In the genomic region with DNA sequence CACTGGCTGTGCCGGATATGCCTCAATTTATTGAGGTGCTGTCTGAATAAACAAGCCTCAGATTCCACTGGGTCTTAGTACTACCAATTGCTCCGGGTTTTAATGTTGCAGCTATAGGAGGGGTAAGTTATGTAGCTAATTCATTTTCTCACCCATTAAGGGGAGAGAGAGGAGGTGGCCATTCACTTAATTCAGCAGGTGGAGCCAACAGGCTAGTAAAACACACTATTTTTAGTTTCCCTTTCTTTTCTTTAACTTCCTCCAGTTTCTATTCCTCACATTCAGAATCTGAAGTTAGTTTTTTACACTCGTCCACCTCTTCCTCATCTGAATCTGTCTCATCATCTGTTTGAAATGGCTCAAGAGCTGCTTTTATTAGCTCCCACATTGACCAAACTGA, we compare ENCODE assay signal across 21 cellular contexts.
DNase-seq lines count a peak whose midpoint lies in the region; ATAC-seq and TF ChIP-seq lines count a peak whose summit lies in the region.
"Had no signal": no experiment of that assay in that cellular context is flagged by ENCODE, and none has a peak within 500 bp of the region (broad histone marks: within the 10 kb centered on the region; RNA-seq: fewer than 3 reads in every experiment).

No MANE protein-coding gene starts in this region.

- no peaks in the 10 kb centered on the region for H3K4me1 Mint-ChIP-seq in activated T-helper 17 cell treated with anti-CD3 and anti-CD28 coated beads, Interleukin-2, amount 50 U/mL, for 72 hours
- H3K4me1 Mint-ChIP-seq in activated naive CD8-positive, alpha-beta T cell treated with anti-CD3 and anti-CD28 coated beads for 36 hours: no peaks in the 10 kb centered on the region
- H3K4me1 Mint-ChIP-seq: CD8-positive, alpha-beta memory T cell had no signal

- no peaks in the 10 kb centered on the region for H3K27me3 Mint-ChIP-seq in activated T-helper 17 cell treated with anti-CD3 and anti-CD28 coated beads, Interleukin-2, amount 50 U/mL, for 72 hours
- no peaks in the 10 kb centered on the region for H3K27me3 Mint-ChIP-seq in activated naive CD8-positive, alpha-beta T cell treated with anti-CD3 and anti-CD28 coated beads for 36 hours
- H3K27me3 Mint-ChIP-seq: CD8-positive, alpha-beta memory T cell had no signal

- DNase-seq in SIG-M5 treated with dmso at 0.1 percent for 504 hours (lab: John Stamatoyannopoulos, UW; ENCODE audit: unreplicated experiment) (peak; percentile 2), SIG-M5 (lab: John Stamatoyannopoulos, UW) (no peak), NOMO-1 treated with DMSO at 0.1 percent for 48 hours (lab: John Stamatoyannopoulos, UW; ENCODE audit: unreplicated experiment) (peak; percentile 92)
- no peak for DNase-seq in activated naive CD8-positive, alpha-beta T cell treated with anti-CD3 and anti-CD28 coated beads for 36 hours
- DNase-seq: 8988T; AML-193; C1 segment of cervical spinal cord; Calu3; CD8-positive, alpha-beta memory T cell; GOT3; KG1; NCI-H1048; NCI-H2029; NCI-H226; NCI-H510A treated with DMSO at 0.1 percent for 48 hours; T-helper 2 cell had no signal

- no peak overlapping the region for H3K4me3 Mint-ChIP-seq in activated T-helper 17 cell treated with anti-CD3 and anti-CD28 coated beads, Interleukin-2, amount 50 U/mL, for 72 hours
- no peak overlapping the region for H3K4me3 Mint-ChIP-seq in activated naive CD8-positive, alpha-beta T cell treated with anti-CD3 and anti-CD28 coated beads for 36 hours
- H3K4me3 Mint-ChIP-seq: CD8-positive, alpha-beta memory T cell had no signal

- no peaks in the 10 kb centered on the region for H3K36me3 Mint-ChIP-seq in activated T-helper 17 cell treated with anti-CD3 and anti-CD28 coated beads, Interleukin-2, amount 50 U/mL, for 72 hours (ENCODE audit: low read depth)
- H3K36me3 Mint-ChIP-seq in activated naive CD8-positive, alpha-beta T cell treated with anti-CD3 and anti-CD28 coated beads for 36 hours: no peaks in the 10 kb centered on the region
- H3K36me3 Mint-ChIP-seq: CD8-positive, alpha-beta memory T cell had no signal

- no peak overlapping the region for H3K27ac Mint-ChIP-seq in activated T-helper 17 cell treated with anti-CD3 and anti-CD28 coated beads, Interleukin-2, amount 50 U/mL, for 72 hours
- H3K27ac Mint-ChIP-seq in activated naive CD8-positive, alpha-beta T cell treated with anti-CD3 and anti-CD28 coated beads for 36 hours: no peak overlapping the region
- H3K27ac Mint-ChIP-seq: CD8-positive, alpha-beta memory T cell had no signal

- peaks cover 28% of the 10 kb centered on the region for H3K9me3 Mint-ChIP-seq in activated T-helper 17 cell treated with anti-CD3 and anti-CD28 coated beads, Interleukin-2, amount 50 U/mL, for 72 hours
- H3K9me3 Mint-ChIP-seq in activated naive CD8-positive, alpha-beta T cell treated with anti-CD3 and anti-CD28 coated beads for 36 hours: peaks cover 12% of the 10 kb centered on the region

- ATAC-seq in SK-N-SH treated with all-trans-retinoic acid at 6 μM for 48 hours: peak; percentile 60
- ATAC-seq in activated T-helper 17 cell treated with anti-CD3 and anti-CD28 coated beads, Interleukin-2, amount 50 U/mL, for 72 hours (replicated peaks): no peak
- no peak for ATAC-seq in GM18909 (IDR thresholded peaks at IDR 0.05; ENCODE audit: poor library complexity, unreplicated experiment)
- ATAC-seq: HCT116, Right ventricle myocardium inferior had no signal

TF ChIP-seq in SK-N-SH treated with all-trans-retinoic acid at 6 μM for 48 hours, 23 proteins besides CTCF, POLR2A, EP300 and RAD21:
- no peak for TF ChIP-seq OSR1 (CRISPR knock-in tag; IDR thresholded peaks at IDR 0.05)
TF ChIP-seq in SK-N-SH treated with all-trans-retinoic acid at 6 μM for 48 hours: peak in this region for 0.

Comparison
In these comparisons a context has a peak if more than half of its experiments do, and no peak if none do; other contexts are left out.
1. DNase-seq: peak in SIG-M5 treated with dmso at 0.1 percent for 504 hours (single experiment) and NOMO-1 treated with DMSO at 0.1 percent for 48 hours (single experiment); none in SIG-M5 (single experiment) and activated naive CD8-positive, alpha-beta T cell treated with anti-CD3 and anti-CD28 coated beads for 36 hours (single experiment).